8 cellular contexts compared by ENCODE assay signal in genomic region chr1:3900150-3900968, GRCh38. TPM values are rescaled to one million over a fixed set of nuclear protein-coding genes. Genes with fewer than 3 reads are reported as not detected.
A peak's percentile ranks its signal among the peaks of the same experiment; 100 is the strongest.
DNase-seq lines count a peak whose midpoint lies in the region; ATAC-seq, FAIRE-seq and TF ChIP-seq lines count a peak whose summit lies in the region.

TSS of gene C1orf174 (minus strand) at chr1:3900272. CDS start at chr1:3900186, 86 bp downstream.

- no peaks in the 10 kb centered on the region for H3K9me3 ChIP-seq in WERI-Rb-1 (ENCODE audit: severe bottlenecking)
- no peaks in the 10 kb centered on the region for H3K9me3 ChIP-seq in mammary epithelial cell (replicated peaks; ENCODE audit: insufficient read depth, low read length)
- H3K9me3 ChIP-seq in iPS-20b (ENCODE audit: insufficient read depth, low read depth, low read length) = no peaks in the 10 kb centered on the region

- no peaks in the 10 kb centered on the region for H3K27me3 ChIP-seq in WERI-Rb-1 (ENCODE audit: insufficient read depth, low read depth, severe bottlenecking)
- H3K27me3 ChIP-seq in mammary epithelial cell (ENCODE audit: insufficient read depth, low read length) = no peaks in the 10 kb centered on the region
- no peaks in the 10 kb centered on the region for H3K27me3 ChIP-seq in iPS-20b (ENCODE audit: insufficient read depth, low read length)

- peak within 1 kb of the TSS; percentile 86 for H3K4me3 ChIP-seq in WERI-Rb-1 (ENCODE audit: low read depth, low read length)
- H3K4me3 ChIP-seq in mammary epithelial cell (replicated peaks in 1 of 3; ENCODE audit: insufficient read depth in 1 of 3, low read depth in 2 of 3, low read length in 3 of 3) = peak within 1 kb of the TSS; percentile 75 to 96 (median 88)
- H3K4me3 ChIP-seq in iPS-20b (ENCODE audit: low read length) = peak within 1 kb of the TSS; percentile 93
- peak within 1 kb of the TSS; percentile 66 to 88 (median 74) for H3K4me3 ChIP-seq in skin epidermis

- H4K20me1 ChIP-seq in mammary epithelial cell (ENCODE audit: insufficient read depth, low read length) = no peaks in the 10 kb centered on the region

- dilution Hi-C loops in mammary epithelial cell (cut with HindIII; ENCODE audit: low sequenced_read_pairs) = no loop called here

- in situ Hi-C loops in mammary epithelial cell (cut with MboI; ENCODE audit: low sequenced_read_pairs in 2 of 2) = loop anchor here in 1 of 2 donors (25.0 kb wide), 1 partner anchor 2012 kb away; no protein-coding TSS in a partner anchor

- BruUV-seq in mammary epithelial cell (replicated peaks; lab: Mats Ljungman, UMichigan) = TSS peak; percentile 65

- H3K79me2 ChIP-seq in mammary epithelial cell (ENCODE audit: insufficient read depth, low read length) = peaks cover 47% of the 10 kb centered on the region

- H3K9ac ChIP-seq in mammary epithelial cell (ENCODE audit: insufficient read depth, low read length) (peak within 1 kb of the TSS; percentile 79), iPS-20b (ENCODE audit: low read depth, low read length) (peak within 1 kb of the TSS; percentile 95)

- H3K4me2 ChIP-seq in mammary epithelial cell (ENCODE audit: insufficient read depth, low read depth, low read length) = peak within 1 kb of the TSS; percentile 99

- CTCF ChIA-PET in mammary epithelial cell (lab: Charles Lee; ENCODE audit: low non-redundant PET) = no interaction called here

- peaks cover 8% of the 10 kb centered on the region for H3K36me3 ChIP-seq in WERI-Rb-1
- no peaks in the 10 kb centered on the region for H3K36me3 ChIP-seq in mammary epithelial cell (ENCODE audit: insufficient read depth, low read length)
- H3K36me3 ChIP-seq in iPS-20b (ENCODE audit: insufficient read depth, low read depth, low read length) = peaks cover under 1% of the 10 kb centered on the region; the same call in 1 of the 2 replicates

- H2AFZ ChIP-seq in mammary epithelial cell (ENCODE audit: low read depth, low read length) = peak within 1 kb of the TSS; percentile 98

- peak; percentile 97 for FAIRE-seq in A204.1 (lab: Jason Lieb, UNC)

- DNase-seq in NCI-H2227 (lab: John Stamatoyannopoulos, UW; ENCODE audit: unreplicated experiment) = peak; percentile 98
- peak; percentile 96 for DNase-seq in WERI-Rb-1
- DNase-seq in mammary epithelial cell = peak; percentile 95

- peak; percentile 57 for ATAC-seq in GM18861 (IDR thresholded peaks at IDR 0.05; ENCODE audit: unreplicated experiment)
- ATAC-seq in HG03097 (IDR thresholded peaks at IDR 0.05; ENCODE audit: low FRiP score, unreplicated experiment) = peak; percentile 66

- peak within 1 kb of the TSS; percentile 99 for H3K27ac ChIP-seq in WERI-Rb-1
- peak within 1 kb of the TSS; percentile 73 for H3K27ac ChIP-seq in mammary epithelial cell (ENCODE audit: insufficient read depth, low read depth, low read length)
- H3K27ac ChIP-seq in iPS-20b (ENCODE audit: low read length) = peak within 1 kb of the TSS; percentile 92
- peak within 1 kb of the TSS; percentile 83 to 98 (median 92) for H3K27ac ChIP-seq in skin epidermis

- TF ChIP-seq CTCF in WERI-Rb-1 (IDR thresholded peaks at IDR 0.05; ENCODE audit: low read depth, low read length) = no peak
- TF ChIP-seq CTCF in mammary epithelial cell (conservative IDR thresholded peaks at IDR 0.05 in 1 of 2, IDR thresholded peaks at IDR 0.05 in 1 of 2; ENCODE audit: extremely low read depth in 1 of 2, insufficient read depth in 1 of 2, low read depth in 1 of 2, low read length in 2 of 2) = no peak

- no peaks in the 10 kb centered on the region for H3K4me1 ChIP-seq in mammary epithelial cell (ENCODE audit: insufficient read depth, low read length)
- H3K4me1 ChIP-seq in iPS-20b (ENCODE audit: insufficient read depth, low read length) = peaks cover 4% of the 10 kb centered on the region; the same call in 1 of the 2 replicates

- intact Hi-C loops in mammary epithelial cell (cut with micrococcal nuclease) = loop anchor here (1.0 to 5.0 kb wide), 2 partner anchors 43 to 937 kb away; partner anchors contain the start of genes CEP104 and DFFB

- WGBS in mammary epithelial cell (ENCODE audit: low coverage, missing lambda C conversion rate) = 0% methylated on average over 13 of the region's 58 CpGs

RNA-seq across cellular contexts. Expression of gene C1orf174, which starts in this region (rescaled TPM):
- 10 to 100 TPM; 26.8 to 30.8 TPM for total RNA-seq in mammary epithelial cell
- 41.3 TPM for polyA plus RNA-seq in mammary epithelial cell
- polyA minus RNA-seq in mammary epithelial cell = 41.9 TPM

Comparison
In these comparisons a context has a peak if more than half of its experiments do, and no peak if none do; other contexts are left out.
1. Peak in every context shown above with its lines: DNase-seq, ATAC-seq, H3K4me3 ChIP-seq and H3K27ac ChIP-seq.